In genomic region chr9:95771556-95772280, GRCh38 we compare ENCODE assay signal across 7 cellular contexts.
DNase-seq lines count a peak whose midpoint lies in the region; ATAC-seq and TF ChIP-seq lines count a peak whose summit lies in the region.

No MANE protein-coding gene starts in this region.

- no peaks in the 10 kb centered on the region for H3K27me3 ChIP-seq in testis

- H3K36me3 ChIP-seq in testis (ENCODE audit: low read depth, missing control alignments), result no peaks in the 10 kb centered on the region

- H3K4me3 ChIP-seq in testis, result no peak overlapping the region

- TF ChIP-seq POLR2A in testis (IDR thresholded peaks at IDR 0.05), result no peak

- 8 to 13% methylated on average over 20 of the region's 20 CpGs for WGBS in testis, 2 donors

- POLR2A ChIA-PET in RWPE1 (lab: Yijun Ruan, JAX; ENCODE audit: low non-redundant PET), result no interaction called here

- H3K4me1 ChIP-seq in testis, result peaks cover 27% of the 10 kb centered on the region

- H3K9me3 ChIP-seq in testis, result no peaks in the 10 kb centered on the region

- H3K27ac ChIP-seq in RWPE1, result peak overlapping the region; percentile 8; the same call in 1 of the 2 replicates
- peak overlapping the region; percentile 46 to 79 for H3K27ac ChIP-seq in testis

- TF ChIP-seq CTCF in RWPE1 (conservative IDR thresholded peaks at IDR 0.05; ENCODE audit: low read depth) (no peak), testis (IDR thresholded peaks at IDR 0.05) (no peak)

- DNase-seq in RWPE1 (ENCODE audit: low spot score) (no peak), ecto neural progenitor cell (ENCODE audit: low spot score) (peak; percentile 77), medulla oblongata (ENCODE audit: extremely low spot score) (peak; percentile 18), testis (peak; percentile 82), COLO829 (ENCODE audit: low spot score) (no peak)
- no peak for DNase-seq in stimulated activated CD4-positive, alpha-beta T cell treated with anti-CD3 and anti-CD28 coated beads, Interleukin-2, amount 100 ng/mL, for 24 hours

- CTCF ChIA-PET in RWPE1 (lab: Yijun Ruan, JAX), result no interaction called here

- intact Hi-C loops in testis (cut with DNase I; ENCODE audit: low total_unique reads), result no loop called here

- no peak for ATAC-seq in activated CD4-positive, CD25-positive, alpha-beta regulatory T cell treated with anti-CD3 and anti-CD28 coated beads, Interleukin-2, amount 50 U/mL, for 24 hours

Comparison
In these comparisons a context has a peak if more than half of its experiments do, and no peak if none do; other contexts are left out.
1. DNase-seq: peak in ecto neural progenitor cell (single experiment), medulla oblongata (single experiment) and testis (single experiment); none in RWPE1 (single experiment), COLO829 (single experiment) and stimulated activated CD4-positive, alpha-beta T cell treated with anti-CD3 and anti-CD28 coated beads, Interleukin-2, amount 100 ng/mL, for 24 hours (0 of 2).